Comparison of ENCODE assay signal across 19 cellular contexts in genomic region chr1:183284086-183284485, GRCh38.
"Had no signal": no experiment of that assay in that cellular context is flagged by ENCODE, and none has a peak within 500 bp of the region (broad histone marks: within the 10 kb centered on the region; RNA-seq: fewer than 3 reads in every experiment).

No MANE protein-coding gene starts in this region.

- H3K27ac Mint-ChIP-seq: activated naive CD4-positive, alpha-beta T cell treated with anti-CD3 and anti-CD28 coated beads for 36 hours; activated T-helper 17 cell treated with anti-CD3 and anti-CD28 coated beads, Interleukin-2, amount 50 U/mL, for 72 hours had no signal

- H3K27ac ChIP-seq: cardiac muscle cell, coronary artery, esophagus squamous epithelium, prostate gland, upper lobe of right lung had no signal

- H3K4me1 Mint-ChIP-seq: activated T-helper 17 cell treated with anti-CD3 and anti-CD28 coated beads, Interleukin-2, amount 50 U/mL, for 72 hours had no signal

- FAIRE-seq: astrocyte, endothelial cell of umbilical vein had no signal

- H3K4me3 Mint-ChIP-seq: activated naive CD4-positive, alpha-beta T cell treated with anti-CD3 and anti-CD28 coated beads for 36 hours; activated T-helper 17 cell treated with anti-CD3 and anti-CD28 coated beads, Interleukin-2, amount 50 U/mL, for 72 hours had no signal

- H3K27me3 ChIP-seq: cardiac muscle cell, esophagus squamous epithelium, upper lobe of right lung had no signal

- H3K9me3 ChIP-seq: esophagus squamous epithelium, prostate gland, upper lobe of right lung had no signal

- H3K9me3 Mint-ChIP-seq: activated T-helper 17 cell treated with anti-CD3 and anti-CD28 coated beads, Interleukin-2, amount 50 U/mL, for 72 hours; nephron had no signal

- H3K4me3 ChIP-seq: cardiac muscle cell, coronary artery, esophagus squamous epithelium, prostate gland, upper lobe of right lung had no signal

- DNase-seq: activated CD4-positive, CD25-positive, alpha-beta regulatory T cell treated with anti-CD3 and anti-CD28 coated beads, Interleukin-2, amount 50 U/mL, for 72 hours; activated naive CD4-positive, alpha-beta T cell treated with anti-CD3 and anti-CD28 coated beads for 36 hours; activated T-cell treated with anti-CD3 and anti-CD28 coated beads for 4 hours; effector CD4-positive, alpha-beta T cell; esophagus squamous epithelium; hypothalamus; nucleus accumbens; stimulated activated naive CD8-positive, alpha-beta T cell treated with anti-CD3 and anti-CD28 coated beads, Interleukin-15, Interleukin-2, amounts not matched to agents 100 U/mL and 50 U/mL, for 24 hours; T-helper 1 cell; T1000; upper lobe of right lung had no signal

- ATAC-seq: activated T-helper 17 cell treated with anti-CD3 and anti-CD28 coated beads, Interleukin-2, amount 50 U/mL, for 72 hours; sciatic nerve; stimulated activated naive CD8-positive, alpha-beta T cell treated with anti-CD3 and anti-CD28 coated beads, Interleukin-15, Interleukin-2, amounts not matched to agents 100 U/mL and 50 U/mL, for 24 hours; upper lobe of right lung had no signal

- H3K4me1 ChIP-seq: prostate gland had no signal

- H3K36me3 ChIP-seq: cardiac muscle cell, esophagus squamous epithelium, prostate gland, upper lobe of right lung had no signal
